ENCODE assay signal across 9 cellular contexts in genomic region chr3:48434591-48435222, GRCh38. TPM values are rescaled to one million over a fixed set of nuclear protein-coding genes. Genes with fewer than 3 reads are reported as not detected.
DNase-seq lines count a peak whose midpoint lies in the region; ATAC-seq and TF ChIP-seq lines count a peak whose summit lies in the region.
"Had no signal": no experiment of that assay in that cellular context is flagged by ENCODE, and none has a peak within 500 bp of the region (broad histone marks: within the 10 kb centered on the region; RNA-seq: fewer than 3 reads in every experiment).

No MANE protein-coding gene starts in this region.

- H3K4me3 Mint-ChIP-seq in endothelial cell (ENCODE audit: unreplicated experiment): no peak overlapping the region

- TF ChIP-seq POLR2A in sigmoid colon (IDR thresholded peaks at IDR 0.05): no peak

- peaks cover 14% of the 10 kb centered on the region for H3K4me1 Mint-ChIP-seq in endothelial cell (ENCODE audit: unreplicated experiment)

- H3K27ac Mint-ChIP-seq in endothelial cell (ENCODE audit: unreplicated experiment): peak overlapping the region; percentile 19

- H3K27me3 Mint-ChIP-seq in endothelial cell (ENCODE audit: unreplicated experiment): peaks cover 12% of the 10 kb centered on the region

- H3K9me3 Mint-ChIP-seq in endothelial cell (ENCODE audit: unreplicated experiment): no peaks in the 10 kb centered on the region

- H3K27ac ChIP-seq in sigmoid colon: peak overlapping the region; percentile 68 to 96 (median 93)
- H3K27ac ChIP-seq: cardiac muscle cell had no signal

- H3K36me3 ChIP-seq in sigmoid colon: peaks cover 0 to 19% (median 6%) of the 10 kb centered on the region in 4 donors
- H3K36me3 ChIP-seq: cardiac muscle cell had no signal

- intact Hi-C loops in sigmoid colon (cut with DNase I): loop anchor here (1.0 to 10.0 kb wide), 3 partner anchors 33 to 240 kb away; no protein-coding TSS in a partner anchor

- no peaks in the 10 kb centered on the region for H3K27me3 ChIP-seq in sigmoid colon
- H3K27me3 ChIP-seq: cardiac muscle cell had no signal

- TF ChIP-seq EP300 in sigmoid colon (IDR thresholded peaks at IDR 0.05): no peak

- ATAC-seq in GM19328 (IDR thresholded peaks at IDR 0.05; ENCODE audit: unreplicated experiment): no peak

- H3K4me3 ChIP-seq in sigmoid colon: no peak overlapping the region
- H3K4me3 ChIP-seq: cardiac muscle cell had no signal

- H3K36me3 Mint-ChIP-seq in endothelial cell (ENCODE audit: low read depth, unreplicated experiment): peaks cover 10% of the 10 kb centered on the region

- DNase-seq in LoVo (ENCODE audit: low spot score) (peak; percentile 25), endothelial cell (ENCODE audit: low spot score) (no peak), sigmoid colon (peak; percentile 61), NCI-H2171 (lab: John Stamatoyannopoulos, UW) (no peak), NCI-H1436 treated with DMSO at 0.1 percent for 48 hours (lab: John Stamatoyannopoulos, UW) (no peak)
- DNase-seq: foreskin melanocyte, NCI-H187 treated with DMSO at 0.1 percent for 48 hours had no signal

- 58 to 72% methylated on average over 15 of the region's 15 CpGs for WGBS in sigmoid colon, 2 donors

- no peaks in the 10 kb centered on the region for H3K9me3 ChIP-seq in sigmoid colon

- peaks cover 0 to 48% (median 29%) of the 10 kb centered on the region in 4 donors for H3K4me1 ChIP-seq in sigmoid colon

- no peak for TF ChIP-seq CTCF in endothelial cell (IDR thresholded peaks at IDR 0.05; ENCODE audit: unreplicated experiment)
- no peak for TF ChIP-seq CTCF in sigmoid colon (IDR thresholded peaks at IDR 0.05)

RNA-seq across cellular contexts. Expression of gene PLXNB1, which starts 4.8 kb away (rescaled TPM):
- 68.7 TPM for total RNA-seq in endothelial cell (ENCODE audit: unreplicated experiment)
- 100 to 1,000 TPM in 1 of 4 donors, 10 to 100 TPM in 3; 59.9 to 162 (median 79.7) TPM for total RNA-seq in sigmoid colon
- 10 to 100 TPM; 10.2 to 88.0 (median 10.4) TPM for polyA plus RNA-seq in sigmoid colon

RNA-seq across cellular contexts. Expression of gene CCDC51, which starts 5.2 kb away (rescaled TPM):
- total RNA-seq in endothelial cell (ENCODE audit: unreplicated experiment) (11.8 TPM), sigmoid colon (10 to 100 TPM in 3 of 4 donors, 1 to 10 TPM in 1; 9.4 to 22.5 (median 13.1) TPM)
- 10 to 100 TPM; 12.7 to 21.6 (median 18.6) TPM for polyA plus RNA-seq in sigmoid colon

RNA-seq across cellular contexts. Expression of gene TMA7, which starts 5.3 kb away (rescaled TPM):
- total RNA-seq in endothelial cell (ENCODE audit: unreplicated experiment): 326 TPM
- total RNA-seq in sigmoid colon: 100 to 1,000 TPM; 146 to 352 (median 244) TPM
- polyA plus RNA-seq in sigmoid colon: 100 to 1,000 TPM; 419 to 762 (median 624) TPM

RNA-seq across cellular contexts. Expression of gene ATRIP, which starts 11.8 kb away (rescaled TPM):
- total RNA-seq in endothelial cell (ENCODE audit: unreplicated experiment) (11.2 TPM), sigmoid colon (1 to 10 TPM; 3.4 to 9.4 (median 5.2) TPM)
- 1 to 10 TPM; 1.8 to 6.2 (median 2.4) TPM for polyA plus RNA-seq in sigmoid colon

Comparison
In these comparisons a context has a peak if more than half of its experiments do, and no peak if none do; other contexts are left out.
1. DNase-seq: peak in LoVo (single experiment) and sigmoid colon (single experiment); none in endothelial cell (single experiment), NCI-H2171 (single experiment) and NCI-H1436 treated with DMSO at 0.1 percent for 48 hours (single experiment).